Comparison of ENCODE assay signal across 10 cellular contexts in genomic region chr3:127800508-127800907, GRCh38. TPM values are rescaled to one million over a fixed set of nuclear protein-coding genes. Genes with fewer than 3 reads are reported as not detected.
DNase-seq lines count a peak whose midpoint lies in the region; ATAC-seq, FAIRE-seq and TF ChIP-seq lines count a peak whose summit lies in the region.
"Had no signal": no experiment of that assay in that cellular context is flagged by ENCODE, and none has a peak within 500 bp of the region (broad histone marks: within the 10 kb centered on the region; RNA-seq: fewer than 3 reads in every experiment).

No MANE protein-coding gene starts in this region.

- intact Hi-C loops in mammary epithelial cell (cut with micrococcal nuclease) = loop anchor here (5.0 kb wide), 1 partner anchor 252 kb away; the partner anchor contains the start of gene SEC61A1
- intact Hi-C loops in MCF 10A (cut with micrococcal nuclease) = loop anchor here (5.0 kb wide), 1 partner anchor 33 kb away; no protein-coding TSS in a partner anchor
- intact Hi-C loops in pancreas (cut with DNase I) = no loop called here

- H3K4me2 ChIP-seq in mammary epithelial cell (ENCODE audit: insufficient read depth, low read depth, low read length) = peak overlapping the region; percentile 29

- in situ Hi-C loops in mammary epithelial cell (cut with MboI; ENCODE audit: low sequenced_read_pairs in 2 of 2) (no loop called here), brain microvascular endothelial cell (cut with HindIII; ENCODE audit: low pct_ligation_motif_present, low sequenced_read_pairs) (no loop called here)

- H3K4me1 ChIP-seq in mammary epithelial cell (ENCODE audit: insufficient read depth, low read length) = peaks cover 38% of the 10 kb centered on the region
- H3K4me1 ChIP-seq in pancreas = no peaks in the 10 kb centered on the region

- TF ChIP-seq CTCF in mammary epithelial cell (conservative IDR thresholded peaks at IDR 0.05 in 1 of 2, IDR thresholded peaks at IDR 0.05 in 1 of 2; ENCODE audit: extremely low read depth in 1 of 2, insufficient read depth in 1 of 2, low read depth in 1 of 2, low read length in 2 of 2) = no peak
- TF ChIP-seq CTCF in MCF 10A (IDR thresholded peaks at IDR 0.05; ENCODE audit: unreplicated experiment) = no peak
- no peak for TF ChIP-seq CTCF in brain microvascular endothelial cell (IDR thresholded peaks at IDR 0.05; ENCODE audit: low read depth, low read length, missing control alignments)
- TF ChIP-seq CTCF in pancreas (IDR thresholded peaks at IDR 0.05) = no peak

- H3K27me3 ChIP-seq in mammary epithelial cell (ENCODE audit: insufficient read depth, low read length) = no peaks in the 10 kb centered on the region
- no peaks in the 10 kb centered on the region for H3K27me3 ChIP-seq in brain microvascular endothelial cell (replicated peaks)
- no peaks in the 10 kb centered on the region for H3K27me3 ChIP-seq in pancreas

- H3K4me3 Mint-ChIP-seq in MCF 10A (ENCODE audit: unreplicated experiment) = no peak overlapping the region

- no peaks in the 10 kb centered on the region for H3K79me2 ChIP-seq in mammary epithelial cell (ENCODE audit: insufficient read depth, low read length)

- 67% methylated on average over 2 of the region's 2 CpGs for WGBS in mammary epithelial cell (ENCODE audit: low coverage, missing lambda C conversion rate)
- 88 to 89% methylated on average over 2 of the region's 2 CpGs for WGBS in pancreas, 2 donors

- H3K36me3 Mint-ChIP-seq in MCF 10A (ENCODE audit: insufficient read depth, unreplicated experiment) = no peaks in the 10 kb centered on the region

- no peak overlapping the region for H3K27ac Mint-ChIP-seq in MCF 10A (ENCODE audit: low read depth, unreplicated experiment)

- FAIRE-seq in pancreas (lab: Jason Lieb, UNC) = no peak
- FAIRE-seq: islet of Langerhans had no signal

- H3K9me3 ChIP-seq in mammary epithelial cell (replicated peaks; ENCODE audit: insufficient read depth, low read length) (no peaks in the 10 kb centered on the region), pancreas (no peaks in the 10 kb centered on the region)

- no TSS peak for BruUV-seq in mammary epithelial cell (replicated peaks; lab: Mats Ljungman, UMichigan)
- BruUV-seq in MCF 10A (replicated peaks; lab: Mats Ljungman, UMichigan) = no TSS peak

- H3K27me3 Mint-ChIP-seq in MCF 10A (ENCODE audit: insufficient read depth, unreplicated experiment) = no peaks in the 10 kb centered on the region

- POLR2A ChIA-PET in MCF 10A (lab: Yijun Ruan, JAX) = interaction anchor here (1.6 kb wide), 1 partner anchor 33 kb away, joined by 6 read pairs; no protein-coding TSS in a partner anchor

- H4K20me1 ChIP-seq in mammary epithelial cell (ENCODE audit: insufficient read depth, low read length) = no peaks in the 10 kb centered on the region

- H2AFZ ChIP-seq in mammary epithelial cell (ENCODE audit: low read depth, low read length) = no peak overlapping the region

- no peak overlapping the region for H3K4me3 ChIP-seq in mammary epithelial cell (replicated peaks in 1 of 3; ENCODE audit: insufficient read depth in 1 of 3, low read depth in 2 of 3, low read length in 3 of 3)
- H3K4me3 ChIP-seq in brain microvascular endothelial cell (ENCODE audit: low read depth, low read length) = no peak overlapping the region
- no peak overlapping the region for H3K4me3 ChIP-seq in pancreas

- peak overlapping the region; percentile 30 for H3K9ac ChIP-seq in mammary epithelial cell (ENCODE audit: insufficient read depth, low read length)

- peaks cover 42% of the 10 kb centered on the region for H3K4me1 Mint-ChIP-seq in MCF 10A (ENCODE audit: insufficient read depth, unreplicated experiment)

- no peaks in the 10 kb centered on the region for H3K9me3 Mint-ChIP-seq in MCF 10A (ENCODE audit: unreplicated experiment)

- no peak for ATAC-seq in pancreas

- CTCF ChIA-PET in mammary epithelial cell (lab: Charles Lee; ENCODE audit: low non-redundant PET) = interaction anchor here (0.6 kb wide), 1 partner anchor 748 kb away, joined by 3 read pairs; no protein-coding TSS in a partner anchor
- CTCF ChIA-PET in MCF 10A (lab: Yijun Ruan, JAX) = no interaction called here

- H3K36me3 ChIP-seq in mammary epithelial cell (ENCODE audit: insufficient read depth, low read length) = no peaks in the 10 kb centered on the region
- no peaks in the 10 kb centered on the region for H3K36me3 ChIP-seq in brain microvascular endothelial cell (replicated peaks)
- H3K36me3 ChIP-seq in pancreas = no peaks in the 10 kb centered on the region

- H3K27ac ChIP-seq in mammary epithelial cell (ENCODE audit: insufficient read depth, low read depth, low read length) (peak overlapping the region; percentile 93), brain microvascular endothelial cell (peak overlapping the region; percentile 85), pancreas (no peak overlapping the region), caudate nucleus (ENCODE audit: low read depth, low read length) (no peak overlapping the region)

- dilution Hi-C loops in mammary epithelial cell (cut with HindIII; ENCODE audit: low sequenced_read_pairs) = no loop called here

- DNase-seq in mammary epithelial cell = peak; percentile 38
- no peak for DNase-seq in MCF 10A (ENCODE audit: unreplicated experiment)
- peak; percentile 95 to 97 for DNase-seq in Kasumi-1 (lab: John Stamatoyannopoulos, UW)
- peak; percentile 63 for DNase-seq in brain microvascular endothelial cell
- no peak for DNase-seq in pancreas
- no peak for DNase-seq in NCI-H1694 treated with DMSO at 0.1 percent for 48 hours (lab: John Stamatoyannopoulos, UW)
- no peak for DNase-seq in iPS-NIHi7 (ENCODE audit: extremely low spot score)
- DNase-seq in caudate nucleus (lab: John Stamatoyannopoulos, UW) = no peak
- DNase-seq: DMS153 had no signal

RNA-seq across cellular contexts. Expression of gene MGLL, which starts 21.8 kb away (rescaled TPM):
- total RNA-seq in mammary epithelial cell (10 to 100 TPM in 1 of 2 donors, 1 to 10 TPM in 1; 7.8 to 46.3 TPM), MCF 10A (2022) (12.6 and 25.3 TPM in 2 replicates), pancreas (10 to 100 TPM in 1 of 6 donors, 1 to 10 TPM in 5; 3.3 to 11.4 (median 7.5) TPM)
- polyA plus RNA-seq in mammary epithelial cell (16.9 TPM), pancreas (1 to 10 TPM; 5.2 to 5.9 TPM)
- 27.4 TPM for polyA minus RNA-seq in mammary epithelial cell

Comparison
In these comparisons a context has a peak if more than half of its experiments do, and no peak if none do; other contexts are left out.
1. DNase-seq: peak in mammary epithelial cell (single experiment), Kasumi-1 (2 of 2) and brain microvascular endothelial cell (single experiment); none in MCF 10A (single experiment), pancreas (0 of 6), NCI-H1694 treated with DMSO at 0.1 percent for 48 hours (single experiment), iPS-NIHi7 (single experiment) and caudate nucleus (0 of 61).
2. H3K27ac ChIP-seq: peak in mammary epithelial cell (single experiment) and brain microvascular endothelial cell (single experiment); none in pancreas (0 of 4) and caudate nucleus (single experiment).
3. intact Hi-C loops: an anchor here in mammary epithelial cell (5.0 kb wide) and MCF 10A (5.0 kb wide); none called in pancreas.